In the genomic region with DNA sequence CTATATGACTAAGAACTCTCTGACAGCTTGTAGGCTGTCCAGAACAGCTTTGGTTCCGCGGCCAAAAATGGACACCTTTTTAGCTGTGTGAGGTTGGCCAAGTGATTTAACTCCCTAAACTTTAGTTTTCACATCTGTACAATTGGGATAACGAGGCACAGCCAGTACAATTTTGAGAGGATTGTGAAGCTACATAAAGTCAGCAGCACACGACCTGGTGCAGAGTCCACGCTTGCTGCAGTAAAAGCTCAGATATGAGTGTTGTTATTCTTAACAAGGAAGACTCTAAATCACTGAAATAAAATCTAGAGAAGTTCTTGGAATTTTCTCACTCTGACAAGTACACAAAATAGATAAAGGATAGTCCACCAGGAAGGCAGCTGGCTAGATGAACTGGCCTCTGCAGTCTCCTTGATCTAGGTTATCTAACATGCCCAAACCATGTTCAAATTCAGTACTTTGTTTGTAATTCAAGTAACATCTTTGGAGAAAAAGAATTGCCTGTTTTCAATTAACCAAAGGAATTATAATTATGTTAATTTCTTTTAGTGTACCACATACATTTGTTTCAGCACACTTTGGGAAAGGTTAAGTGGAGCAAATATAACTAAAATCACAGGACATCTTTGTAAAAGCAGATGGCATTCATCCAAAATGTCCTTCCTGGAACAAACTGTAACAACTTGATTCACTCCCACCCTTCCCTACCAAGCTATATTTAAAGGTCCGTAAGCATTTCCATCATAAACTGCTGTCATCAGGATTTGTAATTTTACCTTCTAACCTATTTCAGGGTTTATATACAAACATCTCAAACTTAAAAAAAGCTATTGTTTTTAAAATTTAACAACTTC, we compare ENCODE assay signal across 2 cellular contexts.
TF ChIP-seq lines count a peak whose summit lies in the region.

No MANE protein-coding gene starts in this region.

TF ChIP-seq in SK-N-SH treated with all-trans-retinoic acid at 6 μM for 48 hours, 23 proteins besides CTCF, POLR2A, EP300 and RAD21 (continued from another document):
- TF ChIP-seq, protein P1, sequence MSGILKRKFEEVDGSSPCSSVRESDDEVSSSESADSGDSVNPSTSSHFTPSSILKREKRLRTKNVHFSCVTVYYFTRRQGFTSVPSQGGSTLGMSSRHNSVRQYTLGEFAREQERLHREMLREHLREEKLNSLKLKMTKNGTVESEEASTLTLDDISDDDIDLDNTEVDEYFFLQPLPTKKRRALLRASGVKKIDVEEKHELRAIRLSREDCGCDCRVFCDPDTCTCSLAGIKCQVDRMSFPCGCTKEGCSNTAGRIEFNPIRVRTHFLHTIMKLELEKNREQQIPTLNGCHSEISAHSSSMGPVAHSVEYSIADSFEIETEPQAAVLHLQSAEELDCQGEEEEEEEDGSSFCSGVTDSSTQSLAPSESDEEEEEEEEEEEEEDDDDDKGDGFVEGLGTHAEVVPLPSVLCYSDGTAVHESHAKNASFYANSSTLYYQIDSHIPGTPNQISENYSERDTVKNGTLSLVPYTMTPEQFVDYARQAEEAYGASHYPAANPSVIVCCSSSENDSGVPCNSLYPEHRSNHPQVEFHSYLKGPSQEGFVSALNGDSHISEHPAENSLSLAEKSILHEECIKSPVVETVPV (CRISPR knock-in tag; IDR thresholded peaks at IDR 0.05), result no peak
- TF ChIP-seq ZFP3 (CRISPR knock-in tag; IDR thresholded peaks at IDR 0.05), result no peak
- no peak for TF ChIP-seq POU6F1 (CRISPR knock-in tag; IDR thresholded peaks at IDR 0.05; ENCODE audit: borderline replicate concordance, low read depth)
- no peak for TF ChIP-seq GLIS3 (CRISPR knock-in tag; IDR thresholded peaks at IDR 0.05)
- no peak for TF ChIP-seq ZC3H10 (CRISPR knock-in tag; IDR thresholded peaks at IDR 0.05)
- TF ChIP-seq OSR1 (CRISPR knock-in tag; IDR thresholded peaks at IDR 0.05), result no peak
- no peak for TF ChIP-seq BACH2 (CRISPR knock-in tag; IDR thresholded peaks at IDR 0.05; ENCODE audit: borderline replicate concordance)
- no peak for TF ChIP-seq PPARA (CRISPR knock-in tag; IDR thresholded peaks at IDR 0.05; ENCODE audit: borderline replicate concordance)
- TF ChIP-seq ISL1 (CRISPR knock-in tag; IDR thresholded peaks at IDR 0.05), result no peak
- TF ChIP-seq RARB (CRISPR knock-in tag; IDR thresholded peaks at IDR 0.05), result no peak
- no peak for TF ChIP-seq SNAI2 (CRISPR knock-in tag; IDR thresholded peaks at IDR 0.05)
- no peak for TF ChIP-seq ARNTL (CRISPR knock-in tag; IDR thresholded peaks at IDR 0.05; ENCODE audit: borderline replicate concordance, low read depth)

TF ChIP-seq in SK-N-SH, 30 proteins besides CTCF, POLR2A, EP300 and RAD21 (continued from another document):
- TF ChIP-seq, protein P2, sequence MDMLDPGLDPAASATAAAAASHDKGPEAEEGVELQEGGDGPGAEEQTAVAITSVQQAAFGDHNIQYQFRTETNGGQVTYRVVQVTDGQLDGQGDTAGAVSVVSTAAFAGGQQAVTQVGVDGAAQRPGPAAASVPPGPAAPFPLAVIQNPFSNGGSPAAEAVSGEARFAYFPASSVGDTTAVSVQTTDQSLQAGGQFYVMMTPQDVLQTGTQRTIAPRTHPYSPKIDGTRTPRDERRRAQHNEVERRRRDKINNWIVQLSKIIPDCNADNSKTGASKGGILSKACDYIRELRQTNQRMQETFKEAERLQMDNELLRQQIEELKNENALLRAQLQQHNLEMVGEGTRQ (IDR thresholded peaks at IDR 0.05; ENCODE audit: borderline replicate concordance, low read depth, low read length), result no peak
- TF ChIP-seq TAF1 (IDR thresholded peaks at IDR 0.05; ENCODE audit: borderline replicate concordance, low read depth, low read length), result no peak
- no peak for TF ChIP-seq REST (IDR thresholded peaks at IDR 0.05; ENCODE audit: low read depth, low read length)
- TF ChIP-seq, protein P3, sequence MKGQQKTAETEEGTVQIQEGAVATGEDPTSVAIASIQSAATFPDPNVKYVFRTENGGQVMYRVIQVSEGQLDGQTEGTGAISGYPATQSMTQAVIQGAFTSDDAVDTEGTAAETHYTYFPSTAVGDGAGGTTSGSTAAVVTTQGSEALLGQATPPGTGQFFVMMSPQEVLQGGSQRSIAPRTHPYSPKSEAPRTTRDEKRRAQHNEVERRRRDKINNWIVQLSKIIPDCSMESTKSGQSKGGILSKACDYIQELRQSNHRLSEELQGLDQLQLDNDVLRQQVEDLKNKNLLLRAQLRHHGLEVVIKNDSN (IDR thresholded peaks at IDR 0.05; ENCODE audit: borderline replicate concordance, low read depth), result no peak
- TF ChIP-seq CHD2 (IDR thresholded peaks at IDR 0.05; ENCODE audit: low read length, partially characterized antibody), result no peak
- no peak for TF ChIP-seq ELF1 (IDR thresholded peaks at IDR 0.05)
- no peak for TF ChIP-seq TCF12 (IDR thresholded peaks at IDR 0.05)
- no peak for TF ChIP-seq FOXM1 (IDR thresholded peaks at IDR 0.05; ENCODE audit: low read depth)
- no peak for TF ChIP-seq MXI1 (IDR thresholded peaks at IDR 0.05; ENCODE audit: low read depth, low read length)
- no peak for TF ChIP-seq MAX (IDR thresholded peaks at IDR 0.05; ENCODE audit: low read depth)
